17 cellular contexts compared by ENCODE assay signal in genomic region chr13:102405499-102406079, GRCh38. TPM values are rescaled to one million over a fixed set of nuclear protein-coding genes. Genes with fewer than 3 reads are reported as not detected.
DNase-seq lines count a peak whose midpoint lies in the region; ATAC-seq, FAIRE-seq and TF ChIP-seq lines count a peak whose summit lies in the region.
"Had no signal": no experiment of that assay in that cellular context is flagged by ENCODE, and none has a peak within 500 bp of the region (broad histone marks: within the 10 kb centered on the region; RNA-seq: fewer than 3 reads in every experiment).

No MANE protein-coding gene starts in this region.

- no peak overlapping the region for H3K4me3 Mint-ChIP-seq in CD4-positive, alpha-beta memory T cell

- H3K4me1 Mint-ChIP-seq in CD4-positive, alpha-beta memory T cell = peaks cover 16 to 19% (median 19%) of the 10 kb centered on the region in 4 donors

- no peak overlapping the region for H3K9ac ChIP-seq in DND-41 (ENCODE audit: low read depth, low read length)

- no peaks in the 10 kb centered on the region for H3K9me3 ChIP-seq in DND-41 (ENCODE audit: insufficient read depth, low read length, severe bottlenecking)
- no peaks in the 10 kb centered on the region for H3K9me3 ChIP-seq in CD4-positive, alpha-beta memory T cell (ENCODE audit: control insufficient read depth in 1 of 2, low read length in 2 of 2)
- H3K9me3 ChIP-seq: esophagus squamous epithelium, right atrium auricular region had no signal

- ATAC-seq in DND-41 (ENCODE audit: insufficient read depth, low read depth) = peak; percentile 65; the same call in 2 of the 3 replicates
- no peak for ATAC-seq in activated CD4-positive, CD25-positive, alpha-beta regulatory T cell treated with anti-CD3 and anti-CD28 coated beads, Interleukin-2, amount 50 U/mL, for 24 hours
- ATAC-seq: stimulated activated naive CD8-positive, alpha-beta T cell treated with anti-CD3 and anti-CD28 coated beads, Interleukin-15, Interleukin-2, amounts not matched to agents 100 U/mL and 50 U/mL, for 24 hours had no signal

- no peak overlapping the region for H3K4me2 ChIP-seq in DND-41 (ENCODE audit: insufficient read depth, low read length)

- no peaks in the 10 kb centered on the region for H3K27me3 ChIP-seq in DND-41 (ENCODE audit: insufficient read depth, low read length, poor library complexity)
- H3K27me3 ChIP-seq in CD4-positive, alpha-beta memory T cell (ENCODE audit: insufficient read depth, low read length) = peaks cover 16% of the 10 kb centered on the region
- H3K27me3 ChIP-seq: right atrium auricular region had no signal

- no peaks in the 10 kb centered on the region for H3K36me3 ChIP-seq in DND-41 (ENCODE audit: insufficient read depth, low read length)
- H3K36me3 ChIP-seq in CD4-positive, alpha-beta memory T cell (ENCODE audit: insufficient read depth, low read length) = no peaks in the 10 kb centered on the region
- H3K36me3 ChIP-seq: esophagus squamous epithelium, right atrium auricular region had no signal

- no peaks in the 10 kb centered on the region for H4K20me1 ChIP-seq in DND-41 (ENCODE audit: insufficient read depth, low read length)

- FAIRE-seq in GM12892 (lab: Jason Lieb, UNC) = no peak

- DNase-seq in DND-41 (peak; percentile 24), HT1080 (ENCODE audit: low read depth) (peak; percentile 30), astrocyte of the cerebellum (ENCODE audit: low read depth) (peak; percentile 24), kidney glomerular epithelial cell (lab: John Stamatoyannopoulos, UW) (peak; percentile 36), GM12892 (ENCODE audit: insufficient read length) (no peak), AG08395 (ENCODE audit: low spot score) (no peak)
- DNase-seq in CD4-positive, alpha-beta memory T cell = no peak
- DNase-seq: activated gamma-delta T cell treated with Interleukin-2 at 50 U/mL for 16 hours; DMS79 treated with DMSO at 0.1 percent for 48 hours; esophagus squamous epithelium; NCI-H524 treated with DMSO at 0.1 percent for 48 hours; stimulated activated naive CD8-positive, alpha-beta T cell treated with anti-CD3 and anti-CD28 coated beads, Interleukin-15, Interleukin-2, amounts not matched to agents 100 U/mL and 50 U/mL, for 24 hours had no signal

- no peak for TF ChIP-seq POLR2A in GM12892 (IDR thresholded peaks at IDR 0.05; ENCODE audit: low read depth, low read length)

- H3K27me3 Mint-ChIP-seq in CD4-positive, alpha-beta memory T cell = peaks cover 32 to 52% of the 10 kb centered on the region in 2 donors

- no peak overlapping the region for H2AFZ ChIP-seq in DND-41 (ENCODE audit: low read depth, low read length)

- H3K79me2 ChIP-seq in DND-41 (ENCODE audit: insufficient read depth, low read length) = no peaks in the 10 kb centered on the region

- H3K4me1 ChIP-seq in DND-41 (ENCODE audit: insufficient read depth, low read length) = no peaks in the 10 kb centered on the region
- H3K4me1 ChIP-seq in CD4-positive, alpha-beta memory T cell (ENCODE audit: insufficient read depth, low read length) = peaks cover 18% of the 10 kb centered on the region

- intact Hi-C loops in CD4-positive, alpha-beta memory T cell (cut with micrococcal nuclease) = no loop called here

- H3K27ac Mint-ChIP-seq in CD4-positive, alpha-beta memory T cell = peak overlapping the region in 1 of 7 donors; percentile 17

- in situ Hi-C loops in astrocyte of the cerebellum (cut with HindIII; ENCODE audit: low sequenced_read_pairs) = no loop called here

- H3K36me3 Mint-ChIP-seq in CD4-positive, alpha-beta memory T cell = no peaks in the 10 kb centered on the region

- CTCF ChIA-PET in CD4-positive, alpha-beta memory T cell (lab: Charles Lee; ENCODE audit: partially characterized antibody) = interaction anchor here (1.1 kb wide), 1 partner anchor 11 kb away, joined by 4 read pairs; no protein-coding TSS in a partner anchor

- H3K27ac ChIP-seq in DND-41 (ENCODE audit: low read length) = no peak overlapping the region
- H3K27ac ChIP-seq in CD4-positive, alpha-beta memory T cell (ENCODE audit: low read depth, low read length) = no peak overlapping the region
- H3K27ac ChIP-seq: esophagus squamous epithelium, right atrium auricular region, RWPE1 had no signal

- TF ChIP-seq CTCF in DND-41 (IDR thresholded peaks at IDR 0.05; ENCODE audit: borderline replicate concordance, extremely low read depth, low read length, poor library complexity, severe bottlenecking) = no peak
- no peak for TF ChIP-seq CTCF in astrocyte of the cerebellum (IDR thresholded peaks at IDR 0.05; ENCODE audit: low read depth, low read length, missing control alignments)

- no peak overlapping the region for H3K4me3 ChIP-seq in DND-41 (ENCODE audit: low read depth in 1 of 2, low read length in 2 of 2)
- H3K4me3 ChIP-seq in astrocyte of the cerebellum (ENCODE audit: low read depth, low read length) = no peak overlapping the region
- no peak overlapping the region for H3K4me3 ChIP-seq in CD4-positive, alpha-beta memory T cell (ENCODE audit: low read length in 2 of 2)
- H3K4me3 ChIP-seq: esophagus squamous epithelium, right atrium auricular region had no signal

- POLR2A ChIA-PET in CD4-positive, alpha-beta memory T cell (lab: Charles Lee; ENCODE audit: partially characterized antibody) = interaction anchor here (1.3 kb wide), 1 partner anchor 11 kb away, joined by 3 read pairs; no protein-coding TSS in a partner anchor

- H3K9me3 Mint-ChIP-seq in CD4-positive, alpha-beta memory T cell = peaks cover 0 to 3% (median 0%) of the 10 kb centered on the region in 8 donors

RNA-seq across cellular contexts. Expression of gene FGF14, which starts 3.7 kb away (rescaled TPM):
- total RNA-seq in HT1080 (2014; rRNA removed; shearing (Covaris generic)) = not detected in 2 replicates
- 0.05 TPM in 1 of 2 replicates, not detected in the other for polyA plus RNA-seq in HT1080 (2015; cell fraction: cytosol; rRNA removed)
- 0.02 TPM in 1 of 2 replicates, not detected in the other for polyA plus RNA-seq in HT1080 (2015; cell fraction: nucleus; rRNA removed)
- not detected for polyA plus RNA-seq in GM12892 (2012; ENCODE audit: missing spikeins)
- under 1 TPM; 0.33 to 0.35 TPM for total RNA-seq in CD4-positive, alpha-beta memory T cell
- polyA plus RNA-seq in CD4-positive, alpha-beta memory T cell = under 1 TPM in 1 of 2 donors, not detected in 1; 0.55 TPM
- total RNA-seq: activated CD8-positive, alpha-beta memory T cell treated with anti-CD3 and anti-CD28 coated beads for 36 hours; T-helper 2 cell treated with Interferon-gamma antibody and Interleukin-4, amounts not matched to agents 100 ng/mL and 5 ng/mL, for 36 hours had no signal

Comparison
In these comparisons a context has a peak if more than half of its experiments do, and no peak if none do; other contexts are left out.
1. DNase-seq: peak in DND-41 (single experiment), HT1080 (single experiment), astrocyte of the cerebellum (single experiment) and kidney glomerular epithelial cell (single experiment); none in GM12892 (single experiment), CD4-positive, alpha-beta memory T cell (0 of 5) and AG08395 (single experiment).